Comparison of ENCODE assay signal across 8 cellular contexts in the genomic region with DNA sequence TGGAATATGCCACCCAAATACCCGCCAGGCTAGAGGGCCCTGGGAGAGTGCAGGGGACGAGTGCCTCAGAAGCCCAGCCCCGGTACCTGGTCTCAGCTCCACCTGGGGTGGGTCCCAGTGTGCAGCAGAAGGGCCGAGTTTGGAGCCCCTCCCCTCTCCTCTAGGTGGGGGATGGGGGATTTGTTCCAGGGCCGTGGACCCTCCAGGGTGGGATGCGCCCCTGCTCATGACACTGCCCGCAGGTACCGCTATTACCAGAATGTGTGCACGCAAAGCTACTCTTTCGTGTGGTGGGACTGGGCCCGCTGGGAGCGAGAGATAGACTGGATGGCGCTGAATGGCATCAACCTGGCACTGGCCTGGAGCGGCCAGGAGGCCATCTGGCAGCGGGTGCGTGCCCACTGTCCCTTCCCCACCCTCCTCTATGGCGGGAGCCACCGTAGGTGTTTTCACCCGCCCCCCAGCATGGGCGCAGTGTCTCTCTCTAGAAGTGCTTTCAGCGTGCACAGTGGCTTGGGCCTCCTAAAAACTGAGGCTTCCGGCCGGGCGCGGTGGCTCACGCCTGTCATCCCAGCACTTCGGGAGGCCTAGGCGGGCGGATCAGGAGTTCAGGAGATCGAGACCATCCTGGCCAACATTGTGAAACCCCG. TPM values are rescaled to one million over a fixed set of nuclear protein-coding genes. Genes with fewer than 3 reads are reported as not detected.
DNase-seq lines count a peak whose midpoint lies in the region; ATAC-seq and TF ChIP-seq lines count a peak whose summit lies in the region.

No MANE protein-coding gene starts in this region.

- TF ChIP-seq POLR2A in uterus (IDR thresholded peaks at IDR 0.05), result no peak

- H3K27ac ChIP-seq in mesodermal cell (ENCODE audit: low read depth, low read length, severe bottlenecking) (no peak overlapping the region), uterus (peak overlapping the region; percentile 93 to 97)

- peaks cover 60% of the 10 kb centered on the region for H3K4me1 Mint-ChIP-seq in activated naive CD4-positive, alpha-beta T cell treated with anti-CD3 and anti-CD28 coated beads, Interleukin-2, amount 10 ng/mL, durations not matched to agents 7 days and 5 days
- peaks cover 29% of the 10 kb centered on the region for H3K4me1 Mint-ChIP-seq in chondrocyte (ENCODE audit: low read depth)

- CTCF ChIA-PET in activated naive CD4-positive, alpha-beta T cell treated with anti-CD3 and anti-CD28 coated beads, Interleukin-2, amount 10 ng/mL, durations not matched to agents 7 days and 5 days (lab: Charles Lee), result interaction anchor here (1.4 kb wide), 1 partner anchor 10 kb away, joined by 3 read pairs; no protein-coding TSS in a partner anchor

- TF ChIP-seq CTCF in chondrocyte (IDR thresholded peaks at IDR 0.05), result no peak
- no peak for TF ChIP-seq CTCF in uterus (IDR thresholded peaks at IDR 0.05)

- H3K4me3 ChIP-seq in mesodermal cell (ENCODE audit: extremely low read depth, insufficient read depth, low read length, poor library complexity, severe bottlenecking) (peak overlapping the region; percentile 51), uterus (peak overlapping the region; percentile 34 to 40)

- DNase-seq in activated naive CD4-positive, alpha-beta T cell treated with anti-CD3 and anti-CD28 coated beads, Interleukin-2, amount 10 ng/mL, durations not matched to agents 7 days and 5 days, result no peak
- no peak for DNase-seq in activated naive CD4-positive, alpha-beta T cell (lab: John Stamatoyannopoulos, UW)
- DNase-seq in chondrocyte (ENCODE audit: low spot score) (no peak), uterus (no peak), activated gamma-delta T cell (lab: John Stamatoyannopoulos, UW) (no peak), NCI-H345 (lab: John Stamatoyannopoulos, UW) (no peak)

- ATAC-seq in GM18502 (IDR thresholded peaks at IDR 0.05; ENCODE audit: poor library complexity, unreplicated experiment), result no peak

- H3K9me3 Mint-ChIP-seq in activated naive CD4-positive, alpha-beta T cell treated with anti-CD3 and anti-CD28 coated beads, Interleukin-2, amount 10 ng/mL, durations not matched to agents 7 days and 5 days, result no peaks in the 10 kb centered on the region
- H3K9me3 Mint-ChIP-seq in chondrocyte (ENCODE audit: low read depth), result no peaks in the 10 kb centered on the region

- WGBS in mesodermal cell (ENCODE audit: insufficient coverage in 2 of 2), 2 experiments, result 96 to 98% methylated on average over 22 to 26 of the region's 31 CpGs

- H3K36me3 ChIP-seq in mesodermal cell (ENCODE audit: control insufficient read depth, insufficient read depth, low read length), result peaks cover 16% of the 10 kb centered on the region
- H3K36me3 ChIP-seq in uterus, result no peaks in the 10 kb centered on the region

- H3K27me3 Mint-ChIP-seq in activated naive CD4-positive, alpha-beta T cell treated with anti-CD3 and anti-CD28 coated beads, Interleukin-2, amount 10 ng/mL, durations not matched to agents 7 days and 5 days, result peaks cover 23% of the 10 kb centered on the region
- no peaks in the 10 kb centered on the region for H3K27me3 Mint-ChIP-seq in chondrocyte (ENCODE audit: low read depth)

- no peaks in the 10 kb centered on the region for H3K9me3 ChIP-seq in mesodermal cell (ENCODE audit: control insufficient read depth, low read length)
- no peaks in the 10 kb centered on the region for H3K9me3 ChIP-seq in uterus

- peak overlapping the region; percentile 87 for H3K27ac Mint-ChIP-seq in activated naive CD4-positive, alpha-beta T cell treated with anti-CD3 and anti-CD28 coated beads, Interleukin-2, amount 10 ng/mL, durations not matched to agents 7 days and 5 days
- H3K27ac Mint-ChIP-seq in chondrocyte (ENCODE audit: unreplicated experiment), result no peak overlapping the region

- H3K4me1 ChIP-seq in mesodermal cell (ENCODE audit: control insufficient read depth, insufficient read depth, low read length, poor library complexity, severe bottlenecking), result peaks cover 11% of the 10 kb centered on the region
- H3K4me1 ChIP-seq in uterus, result peaks cover 0 to 7% of the 10 kb centered on the region in 2 donors

- intact Hi-C loops in uterus (cut with DNase I; ENCODE audit: low total_unique reads), result no loop called here

- peaks cover 13% of the 10 kb centered on the region for H3K36me3 Mint-ChIP-seq in activated naive CD4-positive, alpha-beta T cell treated with anti-CD3 and anti-CD28 coated beads, Interleukin-2, amount 10 ng/mL, durations not matched to agents 7 days and 5 days
- H3K36me3 Mint-ChIP-seq in chondrocyte (ENCODE audit: low read depth), result peaks cover 12% of the 10 kb centered on the region

- peak overlapping the region; percentile 83 for H3K4me3 Mint-ChIP-seq in activated naive CD4-positive, alpha-beta T cell treated with anti-CD3 and anti-CD28 coated beads, Interleukin-2, amount 10 ng/mL, durations not matched to agents 7 days and 5 days
- H3K4me3 Mint-ChIP-seq in chondrocyte (ENCODE audit: unreplicated experiment), result peak overlapping the region; percentile 85

- H3K27me3 ChIP-seq in uterus, result no peaks in the 10 kb centered on the region

RNA-seq across cellular contexts. Expression of a gene that starts 1.2 kb away (rescaled TPM):
- 64.5 to 68.7 TPM (median 66.4 TPM) in 3 replicates for total RNA-seq in chondrocyte
- polyA plus RNA-seq in mesodermal cell (2013, experiment 1 of 2), result 20.3 TPM
- polyA plus RNA-seq in mesodermal cell (2013, experiment 2 of 2), result 17.8 TPM
- 10 to 100 TPM in 3 of 4 donors, 1 to 10 TPM in 1; 8.7 to 33.5 (median 25.6) TPM for total RNA-seq in uterus

RNA-seq across cellular contexts. Expression of a gene that starts 15.4 kb away (rescaled TPM):
- total RNA-seq in chondrocyte (1.4 to 2.6 TPM (median 1.4 TPM) in 3 replicates), uterus (1 to 10 TPM in 1 of 4 donors, under 1 TPM in 1, not detected in 2; 0.35 to 3.1 TPM)
- 0.92 TPM for polyA plus RNA-seq in mesodermal cell (2013, experiment 1 of 2)
- polyA plus RNA-seq in mesodermal cell (2013, experiment 2 of 2), result 0.71 TPM

RNA-seq across cellular contexts. Expression of a gene that starts 24.7 kb away (rescaled TPM):
- total RNA-seq in chondrocyte (31.2 to 57.3 TPM (median 37.1 TPM) in 3 replicates), uterus (10 to 100 TPM in 3 of 4 donors, 1 to 10 TPM in 1; 2.6 to 42.6 (median 16.1) TPM)
- polyA plus RNA-seq in mesodermal cell (2013, experiment 1 of 2), result 68.8 TPM
- 60.4 TPM for polyA plus RNA-seq in mesodermal cell (2013, experiment 2 of 2)

RNA-seq across cellular contexts. Expression of a gene that starts 29.6 kb away (rescaled TPM):
- total RNA-seq in chondrocyte, result 30.1 to 37.0 TPM (median 30.3 TPM) in 3 replicates
- 39.2 TPM for polyA plus RNA-seq in mesodermal cell (2013, experiment 1 of 2)
- polyA plus RNA-seq in mesodermal cell (2013, experiment 2 of 2), result 34.6 TPM
- total RNA-seq in uterus, result 10 to 100 TPM in 3 of 4 donors, 1 to 10 TPM in 1; 6.9 to 50.0 (median 35.1) TPM

RNA-seq across cellular contexts. Expression of a gene that starts 40.2 kb away (rescaled TPM):
- total RNA-seq in chondrocyte (4.9 to 13.0 TPM (median 6.1 TPM) in 3 replicates), uterus (10 to 100 TPM in 1 of 4 donors, 1 to 10 TPM in 3; 2.8 to 16.5 (median 5.0) TPM)
- polyA plus RNA-seq in mesodermal cell (2013, experiment 1 of 2), result 13.9 TPM
- 12.8 TPM for polyA plus RNA-seq in mesodermal cell (2013, experiment 2 of 2)
